1 cellular context compared by ENCODE assay signal in genomic region chr7:105013818-105014724, GRCh38.
TF ChIP-seq lines count a peak whose summit lies in the region.

A gene with protein sequence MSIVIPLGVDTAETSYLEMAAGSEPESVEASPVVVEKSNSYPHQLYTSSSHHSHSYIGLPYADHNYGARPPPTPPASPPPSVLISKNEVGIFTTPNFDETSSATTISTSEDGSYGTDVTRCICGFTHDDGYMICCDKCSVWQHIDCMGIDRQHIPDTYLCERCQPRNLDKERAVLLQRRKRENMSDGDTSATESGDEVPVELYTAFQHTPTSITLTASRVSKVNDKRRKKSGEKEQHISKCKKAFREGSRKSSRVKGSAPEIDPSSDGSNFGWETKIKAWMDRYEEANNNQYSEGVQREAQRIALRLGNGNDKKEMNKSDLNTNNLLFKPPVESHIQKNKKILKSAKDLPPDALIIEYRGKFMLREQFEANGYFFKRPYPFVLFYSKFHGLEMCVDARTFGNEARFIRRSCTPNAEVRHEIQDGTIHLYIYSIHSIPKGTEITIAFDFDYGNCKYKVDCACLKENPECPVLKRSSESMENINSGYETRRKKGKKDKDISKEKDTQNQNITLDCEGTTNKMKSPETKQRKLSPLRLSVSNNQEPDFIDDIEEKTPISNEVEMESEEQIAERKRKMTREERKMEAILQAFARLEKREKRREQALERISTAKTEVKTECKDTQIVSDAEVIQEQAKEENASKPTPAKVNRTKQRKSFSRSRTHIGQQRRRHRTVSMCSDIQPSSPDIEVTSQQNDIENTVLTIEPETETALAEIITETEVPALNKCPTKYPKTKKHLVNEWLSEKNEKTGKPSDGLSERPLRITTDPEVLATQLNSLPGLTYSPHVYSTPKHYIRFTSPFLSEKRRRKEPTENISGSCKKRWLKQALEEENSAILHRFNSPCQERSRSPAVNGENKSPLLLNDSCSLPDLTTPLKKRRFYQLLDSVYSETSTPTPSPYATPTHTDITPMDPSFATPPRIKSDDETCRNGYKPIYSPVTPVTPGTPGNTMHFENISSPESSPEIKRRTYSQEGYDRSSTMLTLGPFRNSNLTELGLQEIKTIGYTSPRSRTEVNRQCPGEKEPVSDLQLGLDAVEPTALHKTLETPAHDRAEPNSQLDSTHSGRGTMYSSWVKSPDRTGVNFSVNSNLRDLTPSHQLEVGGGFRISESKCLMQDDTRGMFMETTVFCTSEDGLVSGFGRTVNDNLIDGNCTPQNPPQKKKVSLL (N-terminal part only) (plus strand): TSS chr7:105014205. CDS start chr7:105040953, 26,748 bp downstream.

TF ChIP-seq in HEK293, 187 proteins besides CTCF, POLR2A, EP300 and RAD21 (continued from another document and continues in another):
- TF ChIP-seq ZNF621 (tag by site-specific recombination; IDR thresholded peaks at IDR 0.05) = no peak
- peak; percentile 55; the same call in 1 of the 2 replicates for TF ChIP-seq YY2 (tag by site-specific recombination; IDR thresholded peaks at IDR 0.05)
- 0 out of 2 replicates have a peak, but pooled peaks have one; percentile 66 for TF ChIP-seq ZNF558 (tag by site-specific recombination; IDR thresholded peaks at IDR 0.05)
- TF ChIP-seq ZNF18 (tag by site-specific recombination; IDR thresholded peaks at IDR 0.05) = no peak
- no peak for TF ChIP-seq ZNF785 (tag by site-specific recombination; IDR thresholded peaks at IDR 0.05)
- TF ChIP-seq ZNF10 (tag by site-specific recombination; IDR thresholded peaks at IDR 0.05) = no peak
- TF ChIP-seq ZNF600 (tag by site-specific recombination; IDR thresholded peaks at IDR 0.05) = no peak
- TF ChIP-seq, protein P1, sequence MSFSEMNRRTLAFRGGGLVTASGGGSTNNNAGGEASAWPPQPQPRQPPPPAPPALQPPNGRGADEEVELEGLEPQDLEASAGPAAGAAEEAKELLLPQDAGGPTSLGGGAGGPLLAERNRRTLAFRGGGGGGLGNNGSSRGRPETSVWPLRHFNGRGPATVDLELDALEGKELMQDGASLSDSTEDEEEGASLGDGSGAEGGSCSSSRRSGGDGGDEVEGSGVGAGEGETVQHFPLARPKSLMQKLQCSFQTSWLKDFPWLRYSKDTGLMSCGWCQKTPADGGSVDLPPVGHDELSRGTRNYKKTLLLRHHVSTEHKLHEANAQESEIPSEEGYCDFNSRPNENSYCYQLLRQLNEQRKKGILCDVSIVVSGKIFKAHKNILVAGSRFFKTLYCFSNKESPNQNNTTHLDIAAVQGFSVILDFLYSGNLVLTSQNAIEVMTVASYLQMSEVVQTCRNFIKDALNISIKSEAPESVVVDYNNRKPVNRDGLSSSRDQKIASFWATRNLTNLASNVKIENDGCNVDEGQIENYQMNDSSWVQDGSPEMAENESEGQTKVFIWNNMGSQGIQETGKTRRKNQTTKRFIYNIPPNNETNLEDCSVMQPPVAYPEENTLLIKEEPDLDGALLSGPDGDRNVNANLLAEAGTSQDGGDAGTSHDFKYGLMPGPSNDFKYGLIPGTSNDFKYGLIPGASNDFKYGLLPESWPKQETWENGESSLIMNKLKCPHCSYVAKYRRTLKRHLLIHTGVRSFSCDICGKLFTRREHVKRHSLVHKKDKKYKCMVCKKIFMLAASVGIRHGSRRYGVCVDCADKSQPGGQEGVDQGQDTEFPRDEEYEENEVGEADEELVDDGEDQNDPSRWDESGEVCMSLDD (tag by site-specific recombination; IDR thresholded peaks at IDR 0.05) = peak; percentile 73
- TF ChIP-seq ZNF610 (tag by site-specific recombination; IDR thresholded peaks at IDR 0.05; ENCODE audit: borderline replicate concordance) = 0 out of 2 replicates have a peak, but pooled peaks have one; percentile 12
- TF ChIP-seq ZSCAN23 (tag by site-specific recombination; IDR thresholded peaks at IDR 0.05) = peak; percentile 79; the same call in 1 of the 2 replicates
- TF ChIP-seq ZBTB8A (tag by site-specific recombination; IDR thresholded peaks at IDR 0.05) = peak; percentile 96
- no peak for TF ChIP-seq ZNF140 (tag by site-specific recombination; IDR thresholded peaks at IDR 0.05)
- TF ChIP-seq ZNF114 (tag by site-specific recombination; IDR thresholded peaks at IDR 0.05) = no peak
- TF ChIP-seq ZNF776 (tag by site-specific recombination; IDR thresholded peaks at IDR 0.05; ENCODE audit: borderline replicate concordance) = no peak
- TF ChIP-seq ZNF202 (tag by site-specific recombination; IDR thresholded peaks at IDR 0.05; ENCODE audit: borderline replicate concordance) = no peak
- TF ChIP-seq ZNF670 (tag by site-specific recombination; IDR thresholded peaks at IDR 0.05; ENCODE audit: low read depth) = no peak
- peak; percentile 32; the same call in 1 of the 2 replicates for TF ChIP-seq TSHZ1 (tag by site-specific recombination; IDR thresholded peaks at IDR 0.05; ENCODE audit: borderline replicate concordance)
- peak; percentile 55; the same call in 1 of the 2 replicates for TF ChIP-seq GLI4 (tag by site-specific recombination; IDR thresholded peaks at IDR 0.05)
- no peak for TF ChIP-seq ZNF692 (tag by site-specific recombination; IDR thresholded peaks at IDR 0.05)
- TF ChIP-seq OVOL3 (tag by site-specific recombination; IDR thresholded peaks at IDR 0.05) = no peak
- TF ChIP-seq, protein P2, sequence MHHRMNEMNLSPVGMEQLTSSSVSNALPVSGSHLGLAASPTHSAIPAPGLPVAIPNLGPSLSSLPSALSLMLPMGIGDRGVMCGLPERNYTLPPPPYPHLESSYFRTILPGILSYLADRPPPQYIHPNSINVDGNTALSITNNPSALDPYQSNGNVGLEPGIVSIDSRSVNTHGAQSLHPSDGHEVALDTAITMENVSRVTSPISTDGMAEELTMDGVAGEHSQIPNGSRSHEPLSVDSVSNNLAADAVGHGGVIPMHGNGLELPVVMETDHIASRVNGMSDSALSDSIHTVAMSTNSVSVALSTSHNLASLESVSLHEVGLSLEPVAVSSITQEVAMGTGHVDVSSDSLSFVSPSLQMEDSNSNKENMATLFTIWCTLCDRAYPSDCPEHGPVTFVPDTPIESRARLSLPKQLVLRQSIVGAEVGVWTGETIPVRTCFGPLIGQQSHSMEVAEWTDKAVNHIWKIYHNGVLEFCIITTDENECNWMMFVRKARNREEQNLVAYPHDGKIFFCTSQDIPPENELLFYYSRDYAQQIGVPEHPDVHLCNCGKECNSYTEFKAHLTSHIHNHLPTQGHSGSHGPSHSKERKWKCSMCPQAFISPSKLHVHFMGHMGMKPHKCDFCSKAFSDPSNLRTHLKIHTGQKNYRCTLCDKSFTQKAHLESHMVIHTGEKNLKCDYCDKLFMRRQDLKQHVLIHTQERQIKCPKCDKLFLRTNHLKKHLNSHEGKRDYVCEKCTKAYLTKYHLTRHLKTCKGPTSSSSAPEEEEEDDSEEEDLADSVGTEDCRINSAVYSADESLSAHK (tag by site-specific recombination; IDR thresholded peaks at IDR 0.05) = no peak
- no peak for TF ChIP-seq SALL2 (tag by site-specific recombination; IDR thresholded peaks at IDR 0.05; ENCODE audit: borderline replicate concordance)
- TF ChIP-seq ZBTB7A (tag by site-specific recombination; IDR thresholded peaks at IDR 0.05; ENCODE audit: low read depth) = peak; percentile 55
- no peak for TF ChIP-seq ZNF174 (tag by site-specific recombination; IDR thresholded peaks at IDR 0.05)
- TF ChIP-seq ZNF707 (tag by site-specific recombination; IDR thresholded peaks at IDR 0.05) = no peak
- no peak for TF ChIP-seq ZNF157 (tag by site-specific recombination; IDR thresholded peaks at IDR 0.05)
- no peak for TF ChIP-seq OSR2 (tag by site-specific recombination; IDR thresholded peaks at IDR 0.05)
- TF ChIP-seq, protein P3, sequence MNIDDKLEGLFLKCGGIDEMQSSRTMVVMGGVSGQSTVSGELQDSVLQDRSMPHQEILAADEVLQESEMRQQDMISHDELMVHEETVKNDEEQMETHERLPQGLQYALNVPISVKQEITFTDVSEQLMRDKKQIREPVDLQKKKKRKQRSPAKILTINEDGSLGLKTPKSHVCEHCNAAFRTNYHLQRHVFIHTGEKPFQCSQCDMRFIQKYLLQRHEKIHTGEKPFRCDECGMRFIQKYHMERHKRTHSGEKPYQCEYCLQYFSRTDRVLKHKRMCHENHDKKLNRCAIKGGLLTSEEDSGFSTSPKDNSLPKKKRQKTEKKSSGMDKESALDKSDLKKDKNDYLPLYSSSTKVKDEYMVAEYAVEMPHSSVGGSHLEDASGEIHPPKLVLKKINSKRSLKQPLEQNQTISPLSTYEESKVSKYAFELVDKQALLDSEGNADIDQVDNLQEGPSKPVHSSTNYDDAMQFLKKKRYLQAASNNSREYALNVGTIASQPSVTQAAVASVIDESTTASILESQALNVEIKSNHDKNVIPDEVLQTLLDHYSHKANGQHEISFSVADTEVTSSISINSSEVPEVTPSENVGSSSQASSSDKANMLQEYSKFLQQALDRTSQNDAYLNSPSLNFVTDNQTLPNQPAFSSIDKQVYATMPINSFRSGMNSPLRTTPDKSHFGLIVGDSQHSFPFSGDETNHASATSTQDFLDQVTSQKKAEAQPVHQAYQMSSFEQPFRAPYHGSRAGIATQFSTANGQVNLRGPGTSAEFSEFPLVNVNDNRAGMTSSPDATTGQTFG (tag by site-specific recombination; IDR thresholded peaks at IDR 0.05; ENCODE audit: borderline replicate concordance) = no peak; the same call in 1 of the 2 replicates
- TF ChIP-seq ZBTB17 (tag by site-specific recombination; IDR thresholded peaks at IDR 0.05) = peak; percentile 94
- no peak for TF ChIP-seq SETDB1 (IDR thresholded peaks at IDR 0.05; ENCODE audit: insufficient read length, low read length)
- no peak for TF ChIP-seq ZNF350 (tag by site-specific recombination; IDR thresholded peaks at IDR 0.05)
- no peak for TF ChIP-seq ZNF664 (tag by site-specific recombination; IDR thresholded peaks at IDR 0.05)
- TF ChIP-seq KLF10 (tag by site-specific recombination; IDR thresholded peaks at IDR 0.05) = peak; percentile 72
- peak; percentile 86 for TF ChIP-seq PBX3 (CRISPR knock-in tag; IDR thresholded peaks at IDR 0.05)
- no peak for TF ChIP-seq ZNF624 (tag by site-specific recombination; IDR thresholded peaks at IDR 0.05)
- no peak for TF ChIP-seq ZNF416 (tag by site-specific recombination; IDR thresholded peaks at IDR 0.05)
- peak; percentile 100 for TF ChIP-seq ZXDB (tag by site-specific recombination; IDR thresholded peaks at IDR 0.05)
